7 cellular contexts compared by ENCODE assay signal in genomic region chr5:125485003-125485641, GRCh38.
DNase-seq lines count a peak whose midpoint lies in the region; ATAC-seq, FAIRE-seq and TF ChIP-seq lines count a peak whose summit lies in the region.

No MANE protein-coding gene starts in this region.

- peak; percentile 61 for ATAC-seq in HG03066 (IDR thresholded peaks at IDR 0.05; ENCODE audit: low read depth, unreplicated experiment)
- ATAC-seq in upper lobe of right lung = peak; percentile 92
- ATAC-seq in HG02852 (IDR thresholded peaks at IDR 0.05; ENCODE audit: unreplicated experiment) = no peak

- no peak for TF ChIP-seq CTCF in colonic mucosa (IDR thresholded peaks at IDR 0.05)
- TF ChIP-seq CTCF in upper lobe of right lung (IDR thresholded peaks at IDR 0.05) = no peak

- H3K9me3 ChIP-seq in colonic mucosa (no peaks in the 10 kb centered on the region), upper lobe of right lung (no peaks in the 10 kb centered on the region)

- H3K4me3 ChIP-seq in colonic mucosa (no peak overlapping the region), upper lobe of right lung (no peak overlapping the region)

- no peak for FAIRE-seq in GM19239 (lab: Jason Lieb, UNC)

- no peaks in the 10 kb centered on the region for H3K27me3 ChIP-seq in colonic mucosa
- H3K27me3 ChIP-seq in upper lobe of right lung = no peaks in the 10 kb centered on the region

- H3K27ac ChIP-seq in colonic mucosa (peak overlapping the region; percentile 72), upper lobe of right lung (peak overlapping the region; percentile 74)

- H3K36me3 ChIP-seq in colonic mucosa = no peaks in the 10 kb centered on the region
- H3K36me3 ChIP-seq in upper lobe of right lung = no peaks in the 10 kb centered on the region

- DNase-seq in NCI-H748 treated with DMSO at 0.1 percent for 48 hours (lab: John Stamatoyannopoulos, UW) (peak; percentile 97), colonic mucosa (peak; percentile 59), lung microvascular endothelial cell (ENCODE audit: low read depth in 2 of 2) (peak; percentile 79 to 91), upper lobe of right lung (no peak), GM19239 (ENCODE audit: insufficient read length, low spot score) (no peak)

- H3K4me1 ChIP-seq in colonic mucosa = no peaks in the 10 kb centered on the region
- peaks cover 11% of the 10 kb centered on the region for H3K4me1 ChIP-seq in upper lobe of right lung

- H3K9ac ChIP-seq in colonic mucosa (ENCODE audit: low read depth in 2 of 2, low read length in 2 of 2) = peak overlapping the region in 1 of 2 donors; percentile 62

- intact Hi-C loops in colonic mucosa (cut with DNase I) = no loop called here
- intact Hi-C loops in upper lobe of right lung (cut with DNase I) = no loop called here

Comparison
In these comparisons a context has a peak if more than half of its experiments do, and no peak if none do; other contexts are left out.
1. DNase-seq: peak in NCI-H748 treated with DMSO at 0.1 percent for 48 hours (single experiment), colonic mucosa (single experiment) and lung microvascular endothelial cell (2 of 2); none in upper lobe of right lung (single experiment) and GM19239 (single experiment).